ENCODE assay signal across 12 cellular contexts in the genomic region with DNA sequence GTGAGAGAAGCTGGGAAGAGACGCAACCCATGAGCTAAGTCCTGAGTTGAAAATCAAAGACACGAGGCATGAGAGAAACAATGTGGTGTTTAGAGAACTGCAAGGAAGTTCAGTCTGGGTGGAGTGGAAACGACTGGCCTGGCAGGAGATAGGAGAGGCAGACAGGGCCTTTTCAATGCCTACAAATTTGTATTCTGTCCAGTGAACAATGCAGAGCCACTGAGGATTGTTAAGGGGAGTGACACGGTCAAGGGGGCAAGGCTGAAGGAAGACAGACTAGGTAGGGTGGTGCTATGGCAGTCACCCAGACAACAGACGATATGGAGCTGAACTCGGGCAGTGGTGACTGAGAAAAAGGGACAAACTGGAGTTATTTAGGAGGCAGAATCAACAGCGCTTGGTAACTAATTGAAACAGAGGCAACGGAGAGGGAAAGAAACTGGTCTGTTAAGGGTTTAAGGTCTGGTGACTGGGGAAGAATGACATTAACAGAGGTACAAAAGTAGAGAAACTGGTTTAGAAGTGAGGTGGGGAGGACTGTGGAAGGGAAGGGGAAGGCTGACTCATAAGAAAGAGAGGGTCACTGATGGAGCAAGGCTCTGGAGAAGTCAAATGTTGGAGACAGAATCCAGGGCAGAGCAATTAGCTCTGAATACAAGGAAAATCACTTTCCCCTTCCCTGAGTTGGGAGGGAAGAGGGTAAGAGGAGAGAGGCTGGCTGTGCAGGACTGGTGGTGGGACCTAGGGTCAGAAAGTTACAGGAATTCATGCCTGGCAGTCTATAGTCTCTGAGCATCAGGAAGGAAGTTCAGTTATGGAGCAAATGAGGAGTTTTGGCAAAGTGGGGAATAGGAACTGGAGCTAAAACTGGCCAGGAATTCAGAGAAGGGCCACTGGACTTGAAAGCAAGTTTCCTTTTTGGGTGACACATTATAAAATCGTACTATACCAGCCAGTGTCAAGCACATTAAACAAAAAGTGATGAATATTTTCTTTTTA.
A peak's percentile ranks its signal among the peaks of the same experiment; 100 is the strongest.
DNase-seq lines count a peak whose midpoint lies in the region; ATAC-seq, FAIRE-seq and TF ChIP-seq lines count a peak whose summit lies in the region.
"Had no signal": no experiment of that assay in that cellular context is flagged by ENCODE, and none has a peak within 500 bp of the region (broad histone marks: within the 10 kb centered on the region; RNA-seq: fewer than 3 reads in every experiment).

No MANE protein-coding gene starts in this region.

- H3K4me3 ChIP-seq in liver (ENCODE audit: low read depth in 1 of 3, low read length in 3 of 3), result no peak overlapping the region
- H3K4me3 ChIP-seq in HepG2 (replicated peaks in 1 of 3; ENCODE audit: insufficient read depth in 1 of 3, low read depth in 2 of 3, low read length in 3 of 3), result no peak overlapping the region
- H3K4me3 ChIP-seq: gastrocnemius medialis had no signal

- H3K9me3 ChIP-seq in liver (ENCODE audit: control insufficient read depth in 4 of 4, low read length in 3 of 4), result no peaks in the 10 kb centered on the region
- H3K9me3 ChIP-seq in HepG2 (ENCODE audit: low read length), result no peaks in the 10 kb centered on the region
- H3K9me3 ChIP-seq: gastrocnemius medialis had no signal

- no peak overlapping the region for H2AFZ ChIP-seq in HepG2 (ENCODE audit: low read length)

- H3K9ac ChIP-seq in liver (ENCODE audit: low read depth in 1 of 2, low read length in 2 of 2) (no peak overlapping the region), HepG2 (ENCODE audit: insufficient read depth, low read depth, low read length) (no peak overlapping the region)

- DNase-seq in HepG2 (ENCODE audit: low spot score), result no peak
- peak in 1 of 2 donors; percentile 45 for DNase-seq in foreskin keratinocyte
- DNase-seq in NCI-H510A treated with DMSO at 0.1 percent for 48 hours (lab: John Stamatoyannopoulos, UW), result no peak
- no peak for DNase-seq in NCI-H226
- DNase-seq in NK-92 (lab: John Stamatoyannopoulos, UW; ENCODE audit: unreplicated experiment), result no peak
- DNase-seq in NCI-H2107 treated with DMSO at 0.1 percent for 48 hours (lab: John Stamatoyannopoulos, UW; ENCODE audit: unreplicated experiment), result no peak
- DNase-seq: activated CD8-positive, alpha-beta T cell treated with anti-CD3 and anti-CD28 coated beads for 36 hours; gastrocnemius medialis; NCI-H2107 had no signal

- no peaks in the 10 kb centered on the region for H4K20me1 ChIP-seq in HepG2 (ENCODE audit: insufficient read depth, low read length)

- H3K27me3 ChIP-seq in liver (ENCODE audit: control insufficient read depth in 4 of 4, insufficient read depth in 4 of 4, low read length in 3 of 4) (no peaks in the 10 kb centered on the region), HepG2 (ENCODE audit: control insufficient read depth in 1 of 2, insufficient read depth in 2 of 2, low read length in 2 of 2) (peaks cover 0 to 3% of the 10 kb centered on the region in 2 experiments; a peak in 1 of 5 replicates), foreskin keratinocyte (no peaks in the 10 kb centered on the region)
- H3K27me3 ChIP-seq: gastrocnemius medialis had no signal

- TF ChIP-seq RAD21 in liver (IDR thresholded peaks at IDR 0.05) (no peak), HepG2 (CRISPR knock-in tag; IDR thresholded peaks at IDR 0.05) (no peak)

- H3K27ac ChIP-seq in liver (ENCODE audit: low read depth in 1 of 2, low read length in 2 of 2) (no peak overlapping the region), HepG2 (ENCODE audit: extremely low read length, insufficient read depth, low read length) (no peak overlapping the region), foreskin keratinocyte (no peak overlapping the region)
- H3K27ac ChIP-seq: gastrocnemius medialis had no signal

- H3K36me3 ChIP-seq in liver (ENCODE audit: control insufficient read depth in 4 of 4, insufficient read depth in 3 of 4, low read depth in 1 of 4, low read length in 3 of 4), result no peaks in the 10 kb centered on the region
- H3K36me3 ChIP-seq in HepG2 (replicated peaks in 1 of 2; ENCODE audit: control insufficient read depth in 1 of 2, insufficient read depth in 2 of 2, low read length in 2 of 2), result no peaks in the 10 kb centered on the region
- H3K36me3 ChIP-seq: gastrocnemius medialis had no signal

- H3K4me1 Mint-ChIP-seq in nephron, result peaks cover 28% of the 10 kb centered on the region

- WGBS in liver, result 67% methylated on average over 9 of the region's 9 CpGs
- WGBS in HepG2 (ENCODE audit: low lambda C conversion rate), result 15% methylated on average over 9 of the region's 9 CpGs

- no peak overlapping the region for H3K4me2 ChIP-seq in HepG2 (ENCODE audit: low read depth, low read length)

- TF ChIP-seq EP300 in HepG2 (IDR thresholded peaks at IDR 0.05; ENCODE audit: low read depth in 2 of 2, low read length in 2 of 2), result no peak
- no peak for TF ChIP-seq EP300 in HepG2 (CRISPR knock-in tag; IDR thresholded peaks at IDR 0.05; ENCODE audit: borderline replicate concordance)

- no peaks in the 10 kb centered on the region for H3K27me3 Mint-ChIP-seq in nephron (ENCODE audit: low read depth)
- H3K27me3 Mint-ChIP-seq: activated CD8-positive, alpha-beta T cell treated with anti-CD3 and anti-CD28 coated beads for 36 hours had no signal

- ATAC-seq in HepG2 (no peak), foreskin keratinocyte (peak; percentile 77)
- ATAC-seq: activated CD8-positive, alpha-beta T cell treated with anti-CD3 and anti-CD28 coated beads for 36 hours; gastrocnemius medialis had no signal

- no peaks in the 10 kb centered on the region for H3K79me2 ChIP-seq in HepG2 (ENCODE audit: insufficient read depth, low read length)

- no peaks in the 10 kb centered on the region for H3K9me3 Mint-ChIP-seq in nephron
- H3K9me3 Mint-ChIP-seq: activated CD8-positive, alpha-beta T cell treated with anti-CD3 and anti-CD28 coated beads for 36 hours had no signal

- TF ChIP-seq CTCF in liver (IDR thresholded peaks at IDR 0.05; ENCODE audit: low read depth, low read length, missing input control) (no peak), HepG2 (CRISPR knock-in tag; IDR thresholded peaks at IDR 0.05) (no peak), foreskin keratinocyte (conservative IDR thresholded peaks at IDR 0.05) (no peak), nephron (IDR thresholded peaks at IDR 0.05; ENCODE audit: unreplicated experiment in 3 of 3) (no peak)

- in situ Hi-C loops in HepG2 (cut with HindIII; ENCODE audit: extremely low pct_ligation_motif_present, low pct_unique_long_range_greater_than_20kb), result no loop called here

- no TSS peak for BruUV-seq in HepG2 (replicated peaks; lab: Mats Ljungman, UMichigan)

- TF ChIP-seq POLR2A in HepG2 (IDR thresholded peaks at IDR 0.05; ENCODE audit: insufficient read depth in 1 of 2, low read depth in 2 of 2, low read length in 2 of 2), result no peak

- H3K36me3 Mint-ChIP-seq in nephron (ENCODE audit: low read depth), result peaks cover 8% of the 10 kb centered on the region

- CTCF ChIA-PET in HepG2 (lab: Yijun Ruan, JAX; ENCODE audit: low intra/inter-chr PET ratio, low total read pairs), result no interaction called here

- POLR2A ChIA-PET in HepG2 (lab: Yijun Ruan, JAX), result no interaction called here

- H3K27ac Mint-ChIP-seq in nephron, result peak overlapping the region; percentile 61 to 92 (median 82)
- H3K27ac Mint-ChIP-seq: activated CD8-positive, alpha-beta T cell treated with anti-CD3 and anti-CD28 coated beads for 36 hours had no signal

- H3K4me1 ChIP-seq in liver (ENCODE audit: control insufficient read depth in 4 of 4, insufficient read depth in 4 of 4, low read length in 3 of 4), result no peaks in the 10 kb centered on the region
- no peaks in the 10 kb centered on the region for H3K4me1 ChIP-seq in HepG2 (ENCODE audit: insufficient read depth, low read length)
- no peaks in the 10 kb centered on the region for H3K4me1 ChIP-seq in foreskin keratinocyte
- H3K4me1 ChIP-seq: gastrocnemius medialis had no signal

- intact Hi-C loops in HepG2 (cut with micrococcal nuclease; ENCODE audit: unreplicated experiment), result no loop called here

- no peak overlapping the region for H3K4me3 Mint-ChIP-seq in nephron
- H3K4me3 Mint-ChIP-seq: activated CD8-positive, alpha-beta T cell treated with anti-CD3 and anti-CD28 coated beads for 36 hours had no signal

- no peak for FAIRE-seq in HepG2 (lab: Jason Lieb, UNC)
- FAIRE-seq: G401.6 had no signal

TF ChIP-seq in liver, 16 proteins besides CTCF, POLR2A, EP300 and RAD21:
- TF ChIP-seq NR2F2 (IDR thresholded peaks at IDR 0.05) (peak; percentile 26), EGR1 (IDR thresholded peaks at IDR 0.05; ENCODE audit: low read depth in 2 of 2) (no peak)

TF ChIP-seq in HepG2, 621 proteins besides CTCF, POLR2A, EP300 and RAD21 (continues in another document):
- TF ChIP-seq HOXA9 (CRISPR knock-in tag; IDR thresholded peaks at IDR 0.05; ENCODE audit: borderline replicate concordance) (no peak), GATAD1 (CRISPR knock-in tag; IDR thresholded peaks at IDR 0.05) (no peak), ZNF775 (CRISPR knock-in tag; IDR thresholded peaks at IDR 0.05; ENCODE audit: borderline replicate concordance) (no peak), HDAC6 (IDR thresholded peaks at IDR 0.05; ENCODE audit: low read depth, low read length) (no peak), HNRNPUL1 (IDR thresholded peaks at IDR 0.05; ENCODE audit: low read depth, low read length) (no peak), YEATS2 (CRISPR knock-in tag; IDR thresholded peaks at IDR 0.05; ENCODE audit: borderline replicate concordance) (no peak), ZNF724P (CRISPR knock-in tag; IDR thresholded peaks at IDR 0.05; ENCODE audit: borderline replicate concordance) (no peak)
- TF ChIP-seq, protein P1, sequence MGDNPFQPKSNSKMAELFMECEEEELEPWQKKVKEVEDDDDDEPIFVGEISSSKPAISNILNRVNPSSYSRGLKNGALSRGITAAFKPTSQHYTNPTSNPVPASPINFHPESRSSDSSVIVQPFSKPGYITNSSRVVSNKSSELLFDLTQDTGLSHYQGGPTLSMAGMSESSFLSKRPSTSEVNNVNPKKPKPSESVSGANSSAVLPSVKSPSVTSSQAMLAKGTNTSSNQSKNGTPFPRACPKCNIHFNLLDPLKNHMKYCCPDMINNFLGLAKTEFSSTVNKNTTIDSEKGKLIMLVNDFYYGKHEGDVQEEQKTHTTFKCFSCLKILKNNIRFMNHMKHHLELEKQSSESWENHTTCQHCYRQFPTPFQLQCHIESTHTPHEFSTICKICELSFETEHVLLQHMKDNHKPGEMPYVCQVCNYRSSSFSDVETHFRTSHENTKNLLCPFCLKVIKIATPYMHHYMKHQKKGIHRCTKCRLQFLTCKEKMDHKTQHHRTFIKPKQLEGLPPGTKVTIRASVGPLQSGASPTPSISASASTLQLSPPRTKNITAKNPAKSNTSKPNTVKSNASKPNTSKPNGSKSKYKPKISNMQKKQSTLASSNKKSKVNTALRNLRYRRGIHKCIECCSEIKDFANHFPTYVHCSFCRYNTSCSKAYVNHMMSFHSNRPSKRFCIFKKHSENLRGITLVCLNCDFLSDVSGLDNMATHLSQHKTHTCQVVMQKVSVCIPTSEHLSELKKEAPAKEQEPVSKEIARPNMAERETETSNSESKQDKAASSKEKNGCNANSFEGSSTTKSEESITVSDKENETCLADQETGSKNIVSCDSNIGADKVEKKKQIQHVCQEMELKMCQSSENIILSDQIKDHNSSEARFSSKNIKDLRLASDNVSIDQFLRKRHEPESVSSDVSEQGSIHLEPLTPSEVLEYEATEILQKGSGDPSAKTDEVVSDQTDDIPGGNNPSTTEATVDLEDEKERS (CRISPR knock-in tag; IDR thresholded peaks at IDR 0.05), result no peak
